36 cellular contexts compared by ENCODE assay signal in the genomic region with DNA sequence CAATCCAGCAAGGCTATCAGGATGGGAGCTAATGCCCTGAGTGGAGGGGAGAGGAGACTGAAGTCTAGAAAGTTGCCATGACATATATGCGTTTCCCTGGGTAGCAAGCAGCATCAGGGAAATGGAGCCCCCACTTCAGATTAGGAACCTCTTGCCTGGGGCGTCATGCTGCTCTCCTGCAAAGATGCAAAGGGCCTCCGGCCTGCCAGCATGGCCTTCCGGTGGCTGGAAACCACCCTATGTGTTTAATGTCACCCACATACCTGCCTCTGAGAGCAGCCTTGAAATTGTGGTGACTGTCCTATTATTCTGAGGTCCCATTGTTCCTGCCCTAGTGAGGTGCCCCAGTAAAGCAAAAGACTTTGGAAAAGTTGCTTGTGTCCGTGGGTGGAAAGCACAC. TPM values are rescaled to one million over a fixed set of nuclear protein-coding genes. Genes with fewer than 3 reads are reported as not detected.
"Had no signal": no experiment of that assay in that cellular context is flagged by ENCODE, and none has a peak within 500 bp of the region (broad histone marks: within the 10 kb centered on the region; RNA-seq: fewer than 3 reads in every experiment).

No MANE protein-coding gene starts in this region.

- H3K27me3 ChIP-seq: ascending aorta, breast epithelium, cardiac muscle cell, colonic mucosa, heart left ventricle had no signal

- H3K27ac Mint-ChIP-seq: activated CD8-positive, alpha-beta memory T cell treated with anti-CD3 and anti-CD28 coated beads, Interleukin-2, amount 10 ng/mL, durations not matched to agents 7 days and 5 days; activated CD8-positive, alpha-beta T cell treated with anti-CD3 and anti-CD28 coated beads for 36 hours; activated naive CD4-positive, alpha-beta T cell treated with anti-CD3 and anti-CD28 coated beads, Interleukin-2, amount 10 ng/mL, durations not matched to agents 7 days and 5 days; activated naive CD4-positive, alpha-beta T cell treated with anti-CD3 and anti-CD28 coated beads, Interleukin-2, amount 50 U/mL, for 72 hours; activated naive CD8-positive, alpha-beta T cell treated with anti-CD3 and anti-CD28 coated beads, Interleukin-2, amount 10 ng/mL, durations not matched to agents 7 days and 5 days; activated T-cell treated with anti-CD3 and anti-CD28 coated beads, Interleukin-2, amount 50 U/mL, for 24 hours; activated T-cell treated with anti-CD3 and anti-CD28 coated beads, Interleukin-2, amount 50 U/mL, for 72 hours; T-helper 17 cell; T-helper 2 cell treated with Interferon-gamma antibody and Interleukin-4, amounts not matched to agents 5 μg/mL and 100 μg/mL, for 36 hours had no signal

- H3K9me3 ChIP-seq: ascending aorta, colonic mucosa had no signal

- H3K4me3 ChIP-seq: ascending aorta, breast epithelium, cardiac muscle cell, colonic mucosa, heart left ventricle had no signal

- DNase-seq: activated CD4-positive, alpha-beta T cell treated with anti-CD3 and anti-CD28 coated beads for 4 hours; activated CD4-positive, alpha-beta T cell treated with anti-CD3 and anti-CD28 coated beads, Interleukin-2, amount 50 U/mL, for 1 hour; activated CD4-positive, alpha-beta T cell treated with anti-CD3 and anti-CD28 coated beads, Interleukin-2, amount 50 U/mL, for 48 hours; activated CD4-positive, CD25-positive, alpha-beta regulatory T cell; activated CD4-positive, CD25-positive, alpha-beta regulatory T cell treated with anti-CD3 and anti-CD28 coated beads, Interleukin-2, amount 50 U/mL, for 72 hours; activated CD8-positive, alpha-beta memory T cell treated with anti-CD3 and anti-CD28 coated beads, Interleukin-2, amount 10 ng/mL, durations not matched to agents 7 days and 5 days; activated CD8-positive, alpha-beta memory T cell treated with anti-CD3 and anti-CD28 coated beads, Interleukin-2, amount 50 U/mL, for 4 hours; activated CD8-positive, alpha-beta T cell treated with anti-CD3 and anti-CD28 coated beads for 36 hours; activated gamma-delta T cell; activated naive CD4-positive, alpha-beta T cell; activated naive CD4-positive, alpha-beta T cell treated with anti-CD3 and anti-CD28 coated beads, Interleukin-2, amount 10 ng/mL, durations not matched to agents 7 days and 5 days; activated naive CD8-positive, alpha-beta T cell treated with anti-CD3 and anti-CD28 coated beads, Interleukin-2, amount 10 ng/mL, durations not matched to agents 7 days and 5 days; activated T-cell treated with anti-CD3 and anti-CD28 coated beads for 4 hours; activated T-cell treated with anti-CD3 and anti-CD28 coated beads, Interleukin-2, amount 50 U/mL, for 24 hours; activated T-cell treated with anti-CD3 and anti-CD28 coated beads, Interleukin-2, amount 50 U/mL, for 72 hours; central memory CD4-positive, alpha-beta T cell; cerebellar nuclear complex; colonic mucosa; effector CD8-positive, alpha-beta T cell; foreskin fibroblast; glutamatergic neuron; heart left ventricle; T-helper 1 cell; T-helper 17 cell; T1000 had no signal

- ATAC-seq: activated CD8-positive, alpha-beta memory T cell treated with anti-CD3 and anti-CD28 coated beads, Interleukin-2, amount 10 ng/mL, durations not matched to agents 7 days and 5 days; activated CD8-positive, alpha-beta T cell treated with anti-CD3 and anti-CD28 coated beads for 36 hours; activated naive CD4-positive, alpha-beta T cell treated with anti-CD3 and anti-CD28 coated beads, Interleukin-2, amount 50 U/mL, for 72 hours; activated T-cell treated with anti-CD3 and anti-CD28 coated beads, Interleukin-2, amount 50 U/mL, for 72 hours; heart left ventricle; T-helper 17 cell had no signal

- H3K36me3 ChIP-seq: ascending aorta, breast epithelium, cardiac muscle cell, colonic mucosa, heart left ventricle had no signal

- H3K4me1 ChIP-seq: ascending aorta, breast epithelium, colonic mucosa, heart left ventricle had no signal

- H3K36me3 Mint-ChIP-seq: activated CD8-positive, alpha-beta memory T cell treated with anti-CD3 and anti-CD28 coated beads, Interleukin-2, amount 10 ng/mL, durations not matched to agents 7 days and 5 days; activated naive CD8-positive, alpha-beta T cell treated with anti-CD3 and anti-CD28 coated beads, Interleukin-2, amount 10 ng/mL, durations not matched to agents 7 days and 5 days; brain had no signal

- H3K4me3 Mint-ChIP-seq: activated CD8-positive, alpha-beta memory T cell treated with anti-CD3 and anti-CD28 coated beads, Interleukin-2, amount 10 ng/mL, durations not matched to agents 7 days and 5 days; activated CD8-positive, alpha-beta T cell treated with anti-CD3 and anti-CD28 coated beads for 36 hours; activated naive CD4-positive, alpha-beta T cell treated with anti-CD3 and anti-CD28 coated beads, Interleukin-2, amount 10 ng/mL, durations not matched to agents 7 days and 5 days; activated naive CD8-positive, alpha-beta T cell treated with anti-CD3 and anti-CD28 coated beads, Interleukin-2, amount 10 ng/mL, durations not matched to agents 7 days and 5 days; activated T-cell treated with anti-CD3 and anti-CD28 coated beads, Interleukin-2, amount 50 U/mL, for 24 hours; activated T-cell treated with anti-CD3 and anti-CD28 coated beads, Interleukin-2, amount 50 U/mL, for 72 hours; brain; T-helper 17 cell; T-helper 2 cell treated with Interferon-gamma antibody and Interleukin-4, amounts not matched to agents 5 μg/mL and 100 μg/mL, for 36 hours had no signal

- FAIRE-seq: endometrium, endothelial cell of umbilical vein, frontal cortex had no signal

- H3K27ac ChIP-seq: ascending aorta, breast epithelium, cardiac muscle cell, colonic mucosa, epithelial cell of prostate, heart left ventricle had no signal

RNA-seq across cellular contexts. Expression of gene PPP4R4, which starts 34.7 kb away (rescaled TPM):
- total RNA-seq: ascending aorta, dermis microvascular lymphatic vessel endothelial cell, endothelial cell of umbilical vein had no signal
- polyA plus RNA-seq: endothelial cell of umbilical vein had no signal

RNA-seq across cellular contexts. Expression of gene IFI27L1, which starts 58.3 kb away (rescaled TPM):
- total RNA-seq: ascending aorta had no signal
